Comparison of ENCODE assay signal across 12 cellular contexts in genomic region chr7:54888736-54889082, GRCh38.
DNase-seq lines count a peak whose midpoint lies in the region; ATAC-seq and TF ChIP-seq lines count a peak whose summit lies in the region.
"Had no signal": no experiment of that assay in that cellular context is flagged by ENCODE, and none has a peak within 500 bp of the region (broad histone marks: within the 10 kb centered on the region; RNA-seq: fewer than 3 reads in every experiment).

No MANE protein-coding gene starts in this region.

- in situ Hi-C loops in GM23248 (cut with MboI) = no loop called here

- no peak for ATAC-seq in GM18867 (IDR thresholded peaks at IDR 0.05; ENCODE audit: unreplicated experiment)

- peak overlapping the region; percentile 77 for H3K4me3 ChIP-seq in GM23248
- peak overlapping the region; percentile 50 for H3K4me3 ChIP-seq in iPS-18c (ENCODE audit: insufficient read depth, low read depth, low read length)
- H3K4me3 ChIP-seq in retinal pigment epithelial cell (ENCODE audit: low read length) = peak overlapping the region; percentile 55

- no peak overlapping the region for H3K27ac ChIP-seq in GM23248
- H3K27ac ChIP-seq: VCaP had no signal

- H3K27ac Mint-ChIP-seq in chondrocyte (ENCODE audit: unreplicated experiment) = no peak overlapping the region
- H3K27ac Mint-ChIP-seq: activated T-helper 1 cell treated with anti-CD3 and anti-CD28 coated beads, Interleukin-12 subunit alpha, Interleukin-12 subunit beta, Interleukin-2, Interleukin-4 antibody, amounts not matched to agents 30 ng/mL and 10 ng/mL and 1 ng/mL, durations not matched to agents 14 hours and 24 hours and 36 hours had no signal

- H2AFZ ChIP-seq in GM23248 = peak overlapping the region; percentile 88

- no peaks in the 10 kb centered on the region for H3K36me3 Mint-ChIP-seq in chondrocyte (ENCODE audit: low read depth)

- no peaks in the 10 kb centered on the region for H3K9me3 ChIP-seq in GM23248 (ENCODE audit: low read depth)
- H3K9me3 ChIP-seq in iPS-18c (ENCODE audit: control insufficient read depth, insufficient read depth, low read length) = no peaks in the 10 kb centered on the region

- no peak for TF ChIP-seq CTCF in chondrocyte (IDR thresholded peaks at IDR 0.05)
- no peak for TF ChIP-seq CTCF in retinal pigment epithelial cell (conservative IDR thresholded peaks at IDR 0.05; ENCODE audit: low read depth, low read length)

- WGBS in GM23248 (ENCODE audit: low coverage in 1 of 2, low lambda C conversion rate in 2 of 2, missing lambda C conversion rate in 2 of 2), 2 experiments = 11 to 15% methylated on average over 12 of the region's 12 CpGs

- no peaks in the 10 kb centered on the region for H3K27me3 ChIP-seq in GM23248 (replicated peaks; ENCODE audit: insufficient read depth)

- no peaks in the 10 kb centered on the region for H4K20me1 ChIP-seq in GM23248 (ENCODE audit: insufficient read depth)

- H3K4me1 Mint-ChIP-seq in chondrocyte (ENCODE audit: low read depth) = peaks cover 7% of the 10 kb centered on the region

- H3F3A ChIP-seq in GM23248 (ENCODE audit: insufficient read depth) = no peaks in the 10 kb centered on the region

- peak overlapping the region; percentile 77 for H3K4me3 Mint-ChIP-seq in chondrocyte (ENCODE audit: unreplicated experiment)
- H3K4me3 Mint-ChIP-seq: activated T-helper 1 cell treated with anti-CD3 and anti-CD28 coated beads, Interleukin-12 subunit alpha, Interleukin-12 subunit beta, Interleukin-2, Interleukin-4 antibody, amounts not matched to agents 30 ng/mL and 10 ng/mL and 1 ng/mL, durations not matched to agents 14 hours and 24 hours and 36 hours had no signal

- no peaks in the 10 kb centered on the region for H3K4me1 ChIP-seq in GM23248 (ENCODE audit: insufficient read depth)

- peaks cover 2% of the 10 kb centered on the region for H3K27me3 Mint-ChIP-seq in chondrocyte (ENCODE audit: low read depth)

- H3K9me2 ChIP-seq in GM23248 (ENCODE audit: insufficient read depth) = no peaks in the 10 kb centered on the region

- H3K9me3 Mint-ChIP-seq in chondrocyte (ENCODE audit: low read depth) = no peaks in the 10 kb centered on the region
- H3K9me3 Mint-ChIP-seq: activated T-helper 1 cell treated with anti-CD3 and anti-CD28 coated beads, Interleukin-12 subunit alpha, Interleukin-12 subunit beta, Interleukin-2, Interleukin-4 antibody, amounts not matched to agents 30 ng/mL and 10 ng/mL and 1 ng/mL, durations not matched to agents 14 hours and 24 hours and 36 hours had no signal

- peak overlapping the region; percentile 94 for H3K4me2 ChIP-seq in GM23248 (ENCODE audit: unreplicated experiment)

- no peaks in the 10 kb centered on the region for H3K36me3 ChIP-seq in GM23248 (ENCODE audit: low read depth)

- peak overlapping the region; percentile 51 for H3K9ac ChIP-seq in GM23248

- H3K79me2 ChIP-seq in GM23248 (ENCODE audit: insufficient read depth) = no peaks in the 10 kb centered on the region

- DNase-seq in GM23248 (no peak), chondrocyte (ENCODE audit: low spot score) (no peak), retinal pigment epithelial cell (ENCODE audit: low read depth) (no peak), dedifferentiated amniotic fluid mesenchymal stem cell (ENCODE audit: extremely low spot score) (no peak), NAMALWA (ENCODE audit: low spot score) (no peak), DMS153 treated with DMSO at 0.1 percent for 48 hours (lab: John Stamatoyannopoulos, UW; ENCODE audit: unreplicated experiment) (no peak)
- DNase-seq: dermis blood vessel endothelial cell, DMS 273 treated with DMSO at 0.1 percent for 48 hours had no signal
